In genomic region chr6:87099472-87099871, GRCh38 we compare ENCODE assay signal across 13 cellular contexts. TPM values are rescaled to one million over a fixed set of nuclear protein-coding genes. Genes with fewer than 3 reads are reported as not detected.
A peak's percentile ranks its signal among the peaks of the same experiment; 100 is the strongest.
DNase-seq lines count a peak whose midpoint lies in the region; ATAC-seq, FAIRE-seq and TF ChIP-seq lines count a peak whose summit lies in the region.
"Had no signal": no experiment of that assay in that cellular context is flagged by ENCODE, and none has a peak within 500 bp of the region (broad histone marks: within the 10 kb centered on the region; RNA-seq: fewer than 3 reads in every experiment).

No MANE protein-coding gene starts in this region.

- no peak for FAIRE-seq in kidney (lab: Jason Lieb, UNC)
- FAIRE-seq: urothelium cell line had no signal

- peak; percentile 86 for ATAC-seq in GM18498 (IDR thresholded peaks at IDR 0.05; ENCODE audit: unreplicated experiment)
- ATAC-seq in GM19455 (IDR thresholded peaks at IDR 0.05; ENCODE audit: unreplicated experiment) = peak; percentile 84
- peak; percentile 90 for ATAC-seq in HG03060 (IDR thresholded peaks at IDR 0.05; ENCODE audit: low read depth, unreplicated experiment)
- ATAC-seq in natural killer cell = no peak

- no peaks in the 10 kb centered on the region for H3F3A ChIP-seq in PC-9 (ENCODE audit: insufficient read depth, low read depth)

- H2AFZ ChIP-seq in PC-9 = no peak overlapping the region

- H3K9me2 ChIP-seq in PC-9 (ENCODE audit: insufficient read depth) = no peaks in the 10 kb centered on the region

- no peak overlapping the region for H3K4me2 ChIP-seq in PC-9

- intact Hi-C loops in natural killer cell (cut with micrococcal nuclease) (no loop called here), kidney (cut with DNase I) (no loop called here), PC-9 (cut with micrococcal nuclease; ENCODE audit: unreplicated experiment) (no loop called here)
- intact Hi-C loops in activated T-helper 2 cell treated with anti-CD3 and anti-CD28 coated beads, Interferon-gamma antibody, Interleukin-2, Interleukin-4, amounts not matched to agents 10 μg/mL and 5 μg/mL and 100 μg/mL, durations not matched to agents 14 hours and 24 hours and 36 hours (cut with micrococcal nuclease) = no loop called here

- no TSS peak for BruUV-seq in PC-9 (replicated peaks; lab: Mats Ljungman, UMichigan)

- peak; percentile 85 for DNase-seq in NCI-H146 treated with DMSO at 0.1 percent for 48 hours (lab: John Stamatoyannopoulos, UW; ENCODE audit: unreplicated experiment)
- no peak for DNase-seq in natural killer cell
- DNase-seq in kidney = no peak
- DNase-seq in activated T-helper 2 cell treated with anti-CD3 and anti-CD28 coated beads, Interferon-gamma antibody, Interleukin-2, Interleukin-4, amounts not matched to agents 10 μg/mL and 5 μg/mL and 100 μg/mL, durations not matched to agents 14 hours and 24 hours and 36 hours (ENCODE audit: low spot score) = no peak
- no peak for DNase-seq in PC-9
- DNase-seq: activated CD4-positive, alpha-beta T cell treated with anti-CD3 and anti-CD28 coated beads, Interleukin-2, amount 50 U/mL, for 4 hours; NCI-H2081; T-helper 1 cell had no signal

- no peaks in the 10 kb centered on the region for H3K36me3 Mint-ChIP-seq in natural killer cell
- H3K36me3 Mint-ChIP-seq in activated T-helper 2 cell treated with anti-CD3 and anti-CD28 coated beads, Interferon-gamma antibody, Interleukin-2, Interleukin-4, amounts not matched to agents 10 μg/mL and 5 μg/mL and 100 μg/mL, durations not matched to agents 14 hours and 24 hours and 36 hours (ENCODE audit: low read depth) = no peaks in the 10 kb centered on the region

- CTCF ChIA-PET in PC-9 (lab: Charles Lee) = no interaction called here

- H3K4me3 ChIP-seq in kidney (ENCODE audit: low read length in 2 of 2) (no peak overlapping the region), PC-9 (no peak overlapping the region)

- H3K27ac Mint-ChIP-seq in natural killer cell = no peak overlapping the region
- H3K27ac Mint-ChIP-seq in activated T-helper 2 cell treated with anti-CD3 and anti-CD28 coated beads, Interferon-gamma antibody, Interleukin-2, Interleukin-4, amounts not matched to agents 10 μg/mL and 5 μg/mL and 100 μg/mL, durations not matched to agents 14 hours and 24 hours and 36 hours = no peak overlapping the region

- no peaks in the 10 kb centered on the region for H3K9me3 Mint-ChIP-seq in natural killer cell
- no peaks in the 10 kb centered on the region for H3K9me3 Mint-ChIP-seq in activated T-helper 2 cell treated with anti-CD3 and anti-CD28 coated beads, Interferon-gamma antibody, Interleukin-2, Interleukin-4, amounts not matched to agents 10 μg/mL and 5 μg/mL and 100 μg/mL, durations not matched to agents 14 hours and 24 hours and 36 hours

- no peaks in the 10 kb centered on the region for H3K4me1 Mint-ChIP-seq in natural killer cell
- peaks cover 3% of the 10 kb centered on the region for H3K4me1 Mint-ChIP-seq in activated T-helper 2 cell treated with anti-CD3 and anti-CD28 coated beads, Interferon-gamma antibody, Interleukin-2, Interleukin-4, amounts not matched to agents 10 μg/mL and 5 μg/mL and 100 μg/mL, durations not matched to agents 14 hours and 24 hours and 36 hours (ENCODE audit: low read depth)

- H3K79me2 ChIP-seq in PC-9 (ENCODE audit: low read depth) = no peaks in the 10 kb centered on the region

- no peaks in the 10 kb centered on the region for H3K9me3 ChIP-seq in kidney (ENCODE audit: control insufficient read depth in 1 of 2, low read length in 2 of 2)
- H3K9me3 ChIP-seq in PC-9 (ENCODE audit: insufficient read depth, low read depth) = no peaks in the 10 kb centered on the region

- H3K27me3 ChIP-seq in PC-9 (ENCODE audit: insufficient read depth, low read depth) = no peaks in the 10 kb centered on the region

- TF ChIP-seq CTCF in natural killer cell (IDR thresholded peaks at IDR 0.05) (no peak), kidney (IDR thresholded peaks at IDR 0.05; ENCODE audit: borderline replicate concordance, extremely low read depth, insufficient read depth) (no peak), PC-9 (conservative IDR thresholded peaks at IDR 0.05) (no peak)

- H3K4me1 ChIP-seq in kidney (ENCODE audit: control insufficient read depth in 1 of 2, insufficient read depth in 1 of 2, low read depth in 1 of 2, low read length in 2 of 2) (no peaks in the 10 kb centered on the region), PC-9 (replicated peaks; ENCODE audit: insufficient read depth) (no peaks in the 10 kb centered on the region)

- no peak overlapping the region for H3K9ac ChIP-seq in kidney (ENCODE audit: low read length in 2 of 2)

- H3K27me3 Mint-ChIP-seq in natural killer cell (ENCODE audit: low read depth in 2 of 2) = peaks cover 5 to 36% of the 10 kb centered on the region in 2 donors
- peaks cover 45% of the 10 kb centered on the region for H3K27me3 Mint-ChIP-seq in activated T-helper 2 cell treated with anti-CD3 and anti-CD28 coated beads, Interferon-gamma antibody, Interleukin-2, Interleukin-4, amounts not matched to agents 10 μg/mL and 5 μg/mL and 100 μg/mL, durations not matched to agents 14 hours and 24 hours and 36 hours (ENCODE audit: low read depth)

- no peak overlapping the region for H3K4me3 Mint-ChIP-seq in natural killer cell
- H3K4me3 Mint-ChIP-seq in activated T-helper 2 cell treated with anti-CD3 and anti-CD28 coated beads, Interferon-gamma antibody, Interleukin-2, Interleukin-4, amounts not matched to agents 10 μg/mL and 5 μg/mL and 100 μg/mL, durations not matched to agents 14 hours and 24 hours and 36 hours (ENCODE audit: low read depth) = no peak overlapping the region

- H3K27ac ChIP-seq in kidney (ENCODE audit: low read depth in 2 of 2, low read length in 2 of 2) (no peak overlapping the region), PC-9 (no peak overlapping the region)

- no peaks in the 10 kb centered on the region for H3K36me3 ChIP-seq in kidney (ENCODE audit: control insufficient read depth in 1 of 2, insufficient read depth in 2 of 2, low read length in 2 of 2)
- H3K36me3 ChIP-seq in PC-9 (ENCODE audit: low read depth) = no peaks in the 10 kb centered on the region

- no peaks in the 10 kb centered on the region for H4K20me1 ChIP-seq in PC-9 (ENCODE audit: insufficient read depth)

- POLR2A ChIA-PET in PC-9 (lab: Charles Lee; ENCODE audit: unreplicated experiment) = no interaction called here

RNA-seq across cellular contexts. Expression of gene CGA, which starts 4.6 kb away (rescaled TPM):
- total RNA-seq in natural killer cell (not detected), kidney (not detected), PC-9 (2021) (not detected in 2 replicates)
- 2.8 TPM for polyA plus RNA-seq in kidney (ENCODE audit: insufficient read depth, low read depth, low replicate concordance)
- total RNA-seq in activated T-helper 2 cell treated with anti-CD3 and anti-CD28 coated beads, Interferon-gamma antibody, Interleukin-2, Interleukin-4, amounts not matched to agents 10 μg/mL and 5 μg/mL and 100 μg/mL, durations not matched to agents 14 hours and 24 hours and 36 hours = 0.44 and 0.59 TPM in 2 replicates
- total RNA-seq: lung microvascular endothelial cell had no signal

RNA-seq across cellular contexts. Expression of gene ZNF292, which starts 55.9 kb away (rescaled TPM):
- total RNA-seq in natural killer cell (10 to 100 TPM; 78.7 to 90.4 (median 89.4) TPM), kidney (52.3 TPM), PC-9 (2021) (29.2 and 34.1 TPM in 2 replicates)
- polyA plus RNA-seq in kidney (ENCODE audit: insufficient read depth, low read depth, low replicate concordance) = 3.4 TPM
- 56.2 and 62.7 TPM in 2 replicates for total RNA-seq in activated T-helper 2 cell treated with anti-CD3 and anti-CD28 coated beads, Interferon-gamma antibody, Interleukin-2, Interleukin-4, amounts not matched to agents 10 μg/mL and 5 μg/mL and 100 μg/mL, durations not matched to agents 14 hours and 24 hours and 36 hours

Comparison
In these comparisons a context has a peak if more than half of its experiments do, and no peak if none do; other contexts are left out.
1. ATAC-seq: peak in GM18498 (single experiment), GM19455 (single experiment) and HG03060 (single experiment); none in natural killer cell (0 of 3).